In genomic region chr17:45241315-45242011, GRCh38 we compare ENCODE assay signal across 9 cellular contexts. TPM values are rescaled to one million over a fixed set of nuclear protein-coding genes. Genes with fewer than 3 reads are reported as not detected.
DNase-seq lines count a peak whose midpoint lies in the region; ATAC-seq and TF ChIP-seq lines count a peak whose summit lies in the region.
"Had no signal": no experiment of that assay in that cellular context is flagged by ENCODE, and none has a peak within 500 bp of the region (broad histone marks: within the 10 kb centered on the region; RNA-seq: fewer than 3 reads in every experiment).

No MANE protein-coding gene starts in this region.

- peaks cover 95% of the 10 kb centered on the region for H3K36me3 ChIP-seq in DND-41 (ENCODE audit: insufficient read depth, low read length)

- DNase-seq in DND-41 (no peak), NCI-H774 (lab: John Stamatoyannopoulos, UW) (peak; percentile 57), foreskin keratinocyte (no peak), nucleus accumbens (lab: John Stamatoyannopoulos, UW) (peak in 38 of 56 donors; percentile 14 to 88 (median 58)), NCI-H2029 (lab: John Stamatoyannopoulos, UW) (no peak), KBM-7 (no peak), NCI-H226 (no peak)
- DNase-seq: HCEC 1CT had no signal

- ATAC-seq in DND-41 (ENCODE audit: insufficient read depth, low read depth), result 0 out of 3 replicates have a peak, but pooled peaks have one; percentile 11
- ATAC-seq in foreskin keratinocyte, result peak; percentile 28
- no peak for ATAC-seq in GM18868 (IDR thresholded peaks at IDR 0.05; ENCODE audit: unreplicated experiment)

- no peaks in the 10 kb centered on the region for H3K27me3 ChIP-seq in DND-41 (ENCODE audit: insufficient read depth, low read length, poor library complexity)
- H3K27me3 ChIP-seq in foreskin keratinocyte, result peaks cover 26% of the 10 kb centered on the region

- H3K9ac ChIP-seq in DND-41 (ENCODE audit: low read depth, low read length), result no peak overlapping the region

- no peak overlapping the region for H3K4me2 ChIP-seq in DND-41 (ENCODE audit: insufficient read depth, low read length)

- peaks cover 27% of the 10 kb centered on the region for H4K20me1 ChIP-seq in DND-41 (ENCODE audit: insufficient read depth, low read length)

- no peak for TF ChIP-seq CTCF in DND-41 (IDR thresholded peaks at IDR 0.05; ENCODE audit: borderline replicate concordance, extremely low read depth, low read length, poor library complexity, severe bottlenecking)
- TF ChIP-seq CTCF in foreskin keratinocyte (conservative IDR thresholded peaks at IDR 0.05), result no peak

- no peak overlapping the region for H2AFZ ChIP-seq in DND-41 (ENCODE audit: low read depth, low read length)

- H3K79me2 ChIP-seq in DND-41 (ENCODE audit: insufficient read depth, low read length), result peaks cover 6% of the 10 kb centered on the region; the same call in 1 of the 2 replicates

- in situ Hi-C loops in KBM-7 (cut with MboI; ENCODE audit: low pct_unique_long_range_greater_than_20kb, low sequenced_read_pairs), result no loop called here

- H3K4me1 ChIP-seq in DND-41 (ENCODE audit: insufficient read depth, low read length), result no peaks in the 10 kb centered on the region
- H3K4me1 ChIP-seq in foreskin keratinocyte, result peaks cover 3% of the 10 kb centered on the region

- H3K4me3 ChIP-seq in DND-41 (ENCODE audit: low read depth in 1 of 2, low read length in 2 of 2), result no peak overlapping the region

- no peaks in the 10 kb centered on the region for H3K9me3 ChIP-seq in DND-41 (ENCODE audit: insufficient read depth, low read length, severe bottlenecking)

- no peak overlapping the region for H3K27ac ChIP-seq in DND-41 (ENCODE audit: low read length)
- H3K27ac ChIP-seq in foreskin keratinocyte, result no peak overlapping the region

RNA-seq across cellular contexts. Expression of gene FMNL1, which starts 19.8 kb away (rescaled TPM):
- 0.48 and 1.6 TPM in 2 replicates for total RNA-seq in foreskin keratinocyte
- polyA plus RNA-seq in foreskin keratinocyte, result 0.91 and 2.0 TPM in 2 replicates

RNA-seq across cellular contexts. Expression of gene SPATA32, which starts 20.4 kb away (rescaled TPM):
- total RNA-seq in foreskin keratinocyte, result not detected in 2 replicates
- not detected in 2 replicates for polyA plus RNA-seq in foreskin keratinocyte

Comparison
In these comparisons a context has a peak if more than half of its experiments do, and no peak if none do; other contexts are left out.
1. DNase-seq: peak in NCI-H774 (single experiment) and nucleus accumbens (38 of 56); none in DND-41 (single experiment), foreskin keratinocyte (0 of 2), NCI-H2029 (single experiment), KBM-7 (single experiment) and NCI-H226 (single experiment).